In genomic region chr17:78185981-78186688, GRCh38 we compare ENCODE assay signal across 6 cellular contexts. TPM values are rescaled to one million over a fixed set of nuclear protein-coding genes. Genes with fewer than 3 reads are reported as not detected.
DNase-seq lines count a peak whose midpoint lies in the region.

No MANE protein-coding gene starts in this region.

- H3K27me3 Mint-ChIP-seq in T-helper 1 cell treated with Interleukin-12 subunit alpha and Interleukin-12 subunit beta and Interleukin-4 antibody, amounts not matched to agents 30 μg/mL and 1 μg/mL, for 36 hours (ENCODE audit: low read depth): no peaks in the 10 kb centered on the region

- peak overlapping the region; percentile 69 for H3K4me3 ChIP-seq in mesodermal cell (ENCODE audit: extremely low read depth, insufficient read depth, low read length, poor library complexity, severe bottlenecking)

- 59 to 88% methylated on average over 3 to 7 of the region's 10 CpGs for WGBS in mesodermal cell (ENCODE audit: insufficient coverage in 2 of 2), 2 experiments

- H3K9me3 Mint-ChIP-seq in T-helper 1 cell treated with Interleukin-12 subunit alpha and Interleukin-12 subunit beta and Interleukin-4 antibody, amounts not matched to agents 30 μg/mL and 1 μg/mL, for 36 hours: no peaks in the 10 kb centered on the region

- peaks cover 59% of the 10 kb centered on the region for H3K36me3 ChIP-seq in mesodermal cell (ENCODE audit: control insufficient read depth, insufficient read depth, low read length)

- peaks cover 2% of the 10 kb centered on the region for H3K36me3 Mint-ChIP-seq in T-helper 1 cell treated with Interleukin-12 subunit alpha and Interleukin-12 subunit beta and Interleukin-4 antibody, amounts not matched to agents 30 μg/mL and 1 μg/mL, for 36 hours (ENCODE audit: low read depth)

- H3K9me3 ChIP-seq in mesodermal cell (ENCODE audit: control insufficient read depth, low read length): no peaks in the 10 kb centered on the region

- H3K27ac Mint-ChIP-seq in T-helper 1 cell treated with Interleukin-12 subunit alpha and Interleukin-12 subunit beta and Interleukin-4 antibody, amounts not matched to agents 30 μg/mL and 1 μg/mL, for 36 hours: peak overlapping the region; percentile 72

- peak overlapping the region; percentile 77 for H3K4me3 Mint-ChIP-seq in T-helper 1 cell treated with Interleukin-12 subunit alpha and Interleukin-12 subunit beta and Interleukin-4 antibody, amounts not matched to agents 30 μg/mL and 1 μg/mL, for 36 hours

- peaks cover 23% of the 10 kb centered on the region for H3K4me1 ChIP-seq in mesodermal cell (ENCODE audit: control insufficient read depth, insufficient read depth, low read length, poor library complexity, severe bottlenecking)

- peaks cover 25% of the 10 kb centered on the region for H3K4me1 Mint-ChIP-seq in T-helper 1 cell treated with Interleukin-12 subunit alpha and Interleukin-12 subunit beta and Interleukin-4 antibody, amounts not matched to agents 30 μg/mL and 1 μg/mL, for 36 hours (ENCODE audit: low read depth)

- DNase-seq in T-helper 1 cell: no peak
- DNase-seq in activated CD8-positive, alpha-beta memory T cell treated with anti-CD3 and anti-CD28 coated beads, Interleukin-2, amount 50 U/mL, for 48 hours: peak; percentile 64
- no peak for DNase-seq in stimulated activated CD4-positive, alpha-beta T cell treated with anti-CD3 and anti-CD28 coated beads, Interleukin-4, amount 100 ng/mL, for 4 hours
- no peak for DNase-seq in OCI-M2 (lab: John Stamatoyannopoulos, UW; ENCODE audit: unreplicated experiment)

- no peak overlapping the region for H3K27ac ChIP-seq in mesodermal cell (ENCODE audit: low read depth, low read length, severe bottlenecking)

RNA-seq across cellular contexts. Expression of gene TK1, which starts 0.7 kb away (rescaled TPM):
- 52.8 TPM for polyA plus RNA-seq in mesodermal cell (2013, experiment 1 of 2)
- polyA plus RNA-seq in mesodermal cell (2013, experiment 2 of 2): 44.5 TPM

RNA-seq across cellular contexts. Expression of gene AFMID, which starts 1.0 kb away (rescaled TPM):
- 58.0 TPM for polyA plus RNA-seq in mesodermal cell (2013, experiment 1 of 2)
- 43.6 TPM for polyA plus RNA-seq in mesodermal cell (2013, experiment 2 of 2)

RNA-seq across cellular contexts. Expression of gene SYNGR2, which starts 17.8 kb away (rescaled TPM):
- 42.5 TPM for polyA plus RNA-seq in mesodermal cell (2013, experiment 1 of 2)
- 31.4 TPM for polyA plus RNA-seq in mesodermal cell (2013, experiment 2 of 2)

RNA-seq across cellular contexts. Expression of gene BIRC5, which starts 27.9 kb away (rescaled TPM):
- 67.6 TPM for polyA plus RNA-seq in mesodermal cell (2013, experiment 1 of 2)
- polyA plus RNA-seq in mesodermal cell (2013, experiment 2 of 2): 73.0 TPM

RNA-seq across cellular contexts. Expression of gene C17orf99, which starts 40.0 kb away (rescaled TPM):
- polyA plus RNA-seq in mesodermal cell (2013, experiment 1 of 2): not detected
- polyA plus RNA-seq in mesodermal cell (2013, experiment 2 of 2): not detected
